32 cellular contexts compared by ENCODE assay signal in genomic region chr9:119649205-119649604, GRCh38.
"Had no signal": no experiment of that assay in that cellular context is flagged by ENCODE, and none has a peak within 500 bp of the region (broad histone marks: within the 10 kb centered on the region; RNA-seq: fewer than 3 reads in every experiment).

No MANE protein-coding gene starts in this region.

- H3K4me1 ChIP-seq: adrenal gland, ascending aorta, body of pancreas, breast epithelium had no signal

- FAIRE-seq: astrocyte, bronchial epithelial cell had no signal

- H3K27ac ChIP-seq: adrenal gland, ascending aorta, body of pancreas, breast epithelium, cardiac muscle cell had no signal

- ATAC-seq: activated naive CD4-positive, alpha-beta T cell treated with anti-CD3 and anti-CD28 coated beads, Interleukin-2, amount 50 U/mL, for 72 hours; activated naive CD8-positive, alpha-beta T cell treated with anti-CD3 and anti-CD28 coated beads, Interleukin-2, amount 50 U/mL, for 24 hours; activated T-cell treated with anti-CD3 and anti-CD28 coated beads, Interleukin-2, amount 50 U/mL, for 4 hours; activated T-cell treated with anti-CD3 and anti-CD28 coated beads, Interleukin-2, amount 50 U/mL, for 72 hours; activated T-helper 17 cell treated with anti-CD3 and anti-CD28 coated beads, Interleukin-2, amount 50 U/mL, for 72 hours; body of pancreas had no signal

- H3K9me3 ChIP-seq: adrenal gland, ascending aorta, body of pancreas, breast epithelium had no signal

- H3K27me3 ChIP-seq: adrenal gland, ascending aorta, body of pancreas, cardiac muscle cell had no signal

- H3K36me3 ChIP-seq: adrenal gland, ascending aorta, breast epithelium, cardiac muscle cell had no signal

- DNase-seq: activated effector memory CD4-positive, alpha-beta T cell treated with anti-CD3 and anti-CD28 coated beads, Interleukin-2, amount 50 U/mL, for 16 hours; activated effector memory CD4-positive, alpha-beta T cell treated with Interleukin-2 at 50 U/mL for 16 hours; activated gamma-delta T cell; activated gamma-delta T cell treated with Interleukin-2 at 50 U/mL for 16 hours; activated naive CD4-positive, alpha-beta T cell; activated naive CD4-positive, alpha-beta T cell treated with anti-CD3 and anti-CD28 coated beads for 36 hours; activated naive CD4-positive, alpha-beta T cell treated with anti-CD3 and anti-CD28 coated beads, Interleukin-2, amount 10 ng/mL, durations not matched to agents 7 days and 5 days; activated naive CD4-positive, alpha-beta T cell treated with anti-CD3 and anti-CD28 coated beads, Interleukin-2, amount 50 U/mL, for 16 hours; activated naive CD4-positive, alpha-beta T cell treated with Interleukin-2 at 50 U/mL for 16 hours; activated naive CD8-positive, alpha-beta T cell treated with anti-CD3 and anti-CD28 coated beads for 36 hours; activated naive CD8-positive, alpha-beta T cell treated with anti-CD3 and anti-CD28 coated beads, Interleukin-2, amount 10 ng/mL, durations not matched to agents 7 days and 5 days; activated naive CD8-positive, alpha-beta T cell treated with anti-CD3 and anti-CD28 coated beads, Interleukin-2, amount 50 U/mL, for 24 hours; activated T-cell treated with anti-CD3 and anti-CD28 coated beads, Interleukin-2, amount 50 U/mL, for 24 hours; activated T-cell treated with anti-CD3 and anti-CD28 coated beads, Interleukin-2, amount 50 U/mL, for 4 hours; activated T-cell treated with anti-CD3 and anti-CD28 coated beads, Interleukin-2, amount 50 U/mL, for 48 hours; activated T-cell treated with anti-CD3 and anti-CD28 coated beads, Interleukin-2, amount 50 U/mL, for 72 hours; adrenal gland; amniotic stem cell; amygdala; anterior cingulate cortex; aorta; body of pancreas; caudate nucleus; central memory CD4-positive, alpha-beta T cell; cerebellar nuclear complex had no signal

- H3K4me3 ChIP-seq: adrenal gland, ascending aorta, body of pancreas, breast epithelium, cardiac muscle cell had no signal
